22 cellular contexts compared by ENCODE assay signal in genomic region chr1:6124341-6124740, GRCh38.
"Had no signal": no experiment of that assay in that cellular context is flagged by ENCODE, and none has a peak within 500 bp of the region (broad histone marks: within the 10 kb centered on the region; RNA-seq: fewer than 3 reads in every experiment).

No MANE protein-coding gene starts in this region.

- H3K27ac ChIP-seq: SK-N-MC, VCaP had no signal

- H3K4me3 ChIP-seq: SK-N-MC had no signal

- H3K9me3 Mint-ChIP-seq: activated naive CD8-positive, alpha-beta T cell treated with anti-CD3 and anti-CD28 coated beads, Interleukin-2, amount 50 U/mL, for 24 hours; brain; central memory CD8-positive, alpha-beta T cell; T-cell had no signal

- DNase-seq: activated CD4-positive, alpha-beta T cell treated with anti-CD3 and anti-CD28 coated beads for 36 hours; activated CD4-positive, alpha-beta T cell treated with anti-CD3 and anti-CD28 coated beads, Interleukin-2, amount 50 U/mL, for 1 hour; activated CD8-positive, alpha-beta memory T cell treated with anti-CD3 and anti-CD28 coated beads, Interleukin-2, amount 50 U/mL, for 48 hours; activated CD8-positive, alpha-beta T cell treated with anti-CD3 and anti-CD28 coated beads, Interleukin-2, amount 10 ng/mL, durations not matched to agents 7 days and 5 days; activated naive CD4-positive, alpha-beta T cell treated with anti-CD3 and anti-CD28 coated beads, Interleukin-2, amount 50 U/mL, for 16 hours; activated naive CD8-positive, alpha-beta T cell treated with anti-CD3 and anti-CD28 coated beads, Interleukin-2, amount 50 U/mL, for 24 hours; activated T-cell treated with anti-CD3 and anti-CD28 coated beads, Interleukin-2, amount 50 U/mL, for 1 hour; amniotic stem cell; IMR-90; KG1; NCI-H1092; NCI-H1417 treated with DMSO at 0.1 percent for 48 hours; NCI-H1694; NCI-H2081; NCI-H510A treated with DMSO at 0.1 percent for 48 hours; NCI-H69; PC-3; T-cell had no signal

- H3K4me1 Mint-ChIP-seq: brain had no signal

- H3K27ac Mint-ChIP-seq: activated CD4-positive, alpha-beta T cell treated with anti-CD3 and anti-CD28 coated beads for 36 hours; activated CD8-positive, alpha-beta T cell treated with anti-CD3 and anti-CD28 coated beads, Interleukin-2, amount 10 ng/mL, durations not matched to agents 7 days and 5 days; activated naive CD8-positive, alpha-beta T cell treated with anti-CD3 and anti-CD28 coated beads, Interleukin-2, amount 50 U/mL, for 24 hours; brain; T-cell had no signal

- ATAC-seq: activated CD4-positive, alpha-beta T cell treated with anti-CD3 and anti-CD28 coated beads for 36 hours; activated CD8-positive, alpha-beta T cell treated with anti-CD3 and anti-CD28 coated beads, Interleukin-2, amount 10 ng/mL, durations not matched to agents 7 days and 5 days; activated naive CD8-positive, alpha-beta T cell treated with anti-CD3 and anti-CD28 coated beads, Interleukin-2, amount 50 U/mL, for 24 hours; PC-3; T-cell had no signal

- H3K4me3 Mint-ChIP-seq: activated CD4-positive, alpha-beta T cell treated with anti-CD3 and anti-CD28 coated beads for 36 hours; activated CD8-positive, alpha-beta T cell treated with anti-CD3 and anti-CD28 coated beads, Interleukin-2, amount 10 ng/mL, durations not matched to agents 7 days and 5 days; activated naive CD8-positive, alpha-beta T cell treated with anti-CD3 and anti-CD28 coated beads, Interleukin-2, amount 50 U/mL, for 24 hours; brain; central memory CD8-positive, alpha-beta T cell; T-cell had no signal

- H3K36me3 Mint-ChIP-seq: T-cell had no signal
